Comparison of ENCODE assay signal across 8 cellular contexts in genomic region chr15:74099963-74100733, GRCh38. TPM values are rescaled to one million over a fixed set of nuclear protein-coding genes. Genes with fewer than 3 reads are reported as not detected.
DNase-seq lines count a peak whose midpoint lies in the region; ATAC-seq, FAIRE-seq and TF ChIP-seq lines count a peak whose summit lies in the region.
"Not testable (repeated sequence)": the region's sequence is repeated elsewhere in the genome, so short reads cannot be mapped to it uniquely, and the experiment has no call there.

No MANE protein-coding gene starts in this region.

- not testable (repeated sequence) for TF ChIP-seq CTCF in astrocyte (IDR thresholded peaks at IDR 0.05; ENCODE audit: insufficient read depth, low read depth, low read length); glutamatergic neuron (IDR thresholded peaks at IDR 0.05; ENCODE audit: partially characterized antibody, unreplicated experiment)

- H3K79me2 ChIP-seq in astrocyte (ENCODE audit: insufficient read depth, low read length) = not testable (repeated sequence)

- not testable (repeated sequence) for H3K4me1 ChIP-seq in BLaER1 treated with 17β-estradiol and CSF1 and Interleukin-3, amounts not matched to agents 10 nM and 100 nM; astrocyte (ENCODE audit: insufficient read depth, low read length); naive thymus-derived CD4-positive, alpha-beta T cell (ENCODE audit: control insufficient read depth in 2 of 2, insufficient read depth in 2 of 2, low read length in 2 of 2)

- DNase-seq in T-helper 9 cell = peak; percentile 38
- peak; percentile 77 for DNase-seq in astrocyte (ENCODE audit: low read depth)
- peak; percentile 91 for DNase-seq in glutamatergic neuron
- peak; percentile 15 to 85 (median 48) for DNase-seq in naive thymus-derived CD4-positive, alpha-beta T cell
- peak; percentile 72 to 75 (median 73) for DNase-seq in stimulated activated CD4-positive, alpha-beta T cell treated with anti-CD3 and anti-CD28 coated beads, TNF-alpha, amount 100 ng/mL, for 48 hours (ENCODE audit: low read depth in 3 of 3)

- not testable (repeated sequence) for H3K36me3 Mint-ChIP-seq in astrocyte (ENCODE audit: low read depth, unreplicated experiment); glutamatergic neuron (ENCODE audit: unreplicated experiment); naive thymus-derived CD4-positive, alpha-beta T cell

- not testable (repeated sequence) for H3K27me3 ChIP-seq in BLaER1 treated with 17β-estradiol and CSF1 and Interleukin-3, amounts not matched to agents 10 nM and 100 nM; astrocyte (ENCODE audit: insufficient read depth, low read length); naive thymus-derived CD4-positive, alpha-beta T cell (ENCODE audit: control insufficient read depth in 2 of 2, insufficient read depth in 2 of 2, low read length in 2 of 2)

- H3K36me3 ChIP-seq in BLaER1 treated with 17β-estradiol and CSF1 and Interleukin-3, amounts not matched to agents 10 nM and 100 nM; astrocyte (ENCODE audit: insufficient read depth, low read length); naive thymus-derived CD4-positive, alpha-beta T cell (ENCODE audit: control insufficient read depth in 2 of 3, insufficient read depth in 3 of 3, low read length in 3 of 3): not testable (repeated sequence)

- peak overlapping the region; percentile 32 to 59 (median 48); a peak in 14 of 20 replicates for H3K4me3 ChIP-seq in BLaER1 treated with 17β-estradiol and CSF1 and Interleukin-3, amounts not matched to agents 10 nM and 100 nM
- not testable (repeated sequence) for H3K4me3 ChIP-seq in astrocyte (ENCODE audit: insufficient read depth, low read depth, low read length); naive thymus-derived CD4-positive, alpha-beta T cell (ENCODE audit: low read length)

- CTCF ChIA-PET in naive thymus-derived CD4-positive, alpha-beta T cell (lab: Charles Lee) = not testable (repeated sequence)

- H3K9ac ChIP-seq in BLaER1 treated with 17β-estradiol and CSF1 and Interleukin-3, amounts not matched to agents 10 nM and 100 nM = peak overlapping the region in 9 of 11 experiments; percentile 31 to 60 (median 57); a peak in 10 of 22 replicates
- H3K9ac ChIP-seq in astrocyte (ENCODE audit: low read length) = peak overlapping the region; percentile 62

- not testable (repeated sequence) for H3K9me3 ChIP-seq in BLaER1 treated with 17β-estradiol and CSF1 and Interleukin-3, amounts not matched to agents 10 nM and 100 nM (replicated peaks in 1 of 11); astrocyte (ENCODE audit: insufficient read depth, low read depth, low read length); naive thymus-derived CD4-positive, alpha-beta T cell (ENCODE audit: control insufficient read depth in 2 of 3, low read length in 3 of 3)

- peak overlapping the region in 9 of 11 experiments; percentile 40 to 69 (median 60); a peak in 16 of 22 replicates for H3K27ac ChIP-seq in BLaER1 treated with 17β-estradiol and CSF1 and Interleukin-3, amounts not matched to agents 10 nM and 100 nM
- H3K27ac ChIP-seq in astrocyte (ENCODE audit: low read depth, low read length) = peak overlapping the region; percentile 38
- not testable (repeated sequence) for H3K27ac ChIP-seq in naive thymus-derived CD4-positive, alpha-beta T cell (ENCODE audit: low read depth, low read length)

- peak overlapping the region; percentile 87 for H2AFZ ChIP-seq in astrocyte (ENCODE audit: low read depth, low read length)

- H3K27ac Mint-ChIP-seq in astrocyte (ENCODE audit: unreplicated experiment) (peak overlapping the region; percentile 75), glutamatergic neuron (ENCODE audit: unreplicated experiment) (peak overlapping the region; percentile 89)
- peak overlapping the region in 8 of 9 donors; percentile 71 to 90 (median 83) for H3K27ac Mint-ChIP-seq in naive thymus-derived CD4-positive, alpha-beta T cell

- not testable (repeated sequence) for H3K27me3 Mint-ChIP-seq in astrocyte (ENCODE audit: low read depth, unreplicated experiment); glutamatergic neuron (ENCODE audit: unreplicated experiment); naive thymus-derived CD4-positive, alpha-beta T cell

- H3K4me3 Mint-ChIP-seq in astrocyte (ENCODE audit: unreplicated experiment) (peak overlapping the region; percentile 81), glutamatergic neuron (ENCODE audit: unreplicated experiment) (peak overlapping the region; percentile 92)
- peak overlapping the region; percentile 75 to 89 (median 86) for H3K4me3 Mint-ChIP-seq in naive thymus-derived CD4-positive, alpha-beta T cell

- peak overlapping the region in 9 of 11 experiments; percentile 33 to 60 (median 50); a peak in 10 of 22 replicates for H3K4me2 ChIP-seq in BLaER1 treated with 17β-estradiol and CSF1 and Interleukin-3, amounts not matched to agents 10 nM and 100 nM
- peak overlapping the region; percentile 79 for H3K4me2 ChIP-seq in astrocyte (ENCODE audit: low read length)

- POLR2A ChIA-PET in naive thymus-derived CD4-positive, alpha-beta T cell (lab: Charles Lee) = not testable (repeated sequence)

- not testable (repeated sequence) for FAIRE-seq in astrocyte (lab: Jason Lieb, UNC)

- H4K20me1 ChIP-seq in BLaER1 treated with 17β-estradiol and CSF1 and Interleukin-3, amounts not matched to agents 10 nM and 100 nM; astrocyte (ENCODE audit: insufficient read depth, low read length): not testable (repeated sequence)

- intact Hi-C loops in naive thymus-derived CD4-positive, alpha-beta T cell (cut with micrococcal nuclease) = not testable (repeated sequence)

- ATAC-seq in GM19455 (IDR thresholded peaks at IDR 0.05; ENCODE audit: unreplicated experiment) = peak; percentile 88
- peak; percentile 61 for ATAC-seq in HG03520 (IDR thresholded peaks at IDR 0.05; ENCODE audit: unreplicated experiment)
- ATAC-seq in naive thymus-derived CD4-positive, alpha-beta T cell = peak; percentile 65

- not testable (repeated sequence) for H3K4me1 Mint-ChIP-seq in astrocyte (ENCODE audit: low read depth, unreplicated experiment); glutamatergic neuron (ENCODE audit: low read depth, unreplicated experiment); naive thymus-derived CD4-positive, alpha-beta T cell

- H3K9me3 Mint-ChIP-seq in astrocyte (ENCODE audit: unreplicated experiment); glutamatergic neuron (ENCODE audit: unreplicated experiment); naive thymus-derived CD4-positive, alpha-beta T cell: not testable (repeated sequence)

RNA-seq across cellular contexts. Expression of gene GOLGA6A, which starts 17.8 kb away (rescaled TPM):
- total RNA-seq in astrocyte = 0.30 and 0.31 TPM in 2 replicates
- total RNA-seq in glutamatergic neuron (ENCODE audit: unreplicated experiment) = 0.83 TPM
- total RNA-seq in naive thymus-derived CD4-positive, alpha-beta T cell = under 1 TPM in 3 of 5 experiments, not detected in 2; 0.29 to 0.53 (median 0.32) TPM
- polyA plus RNA-seq in naive thymus-derived CD4-positive, alpha-beta T cell = under 1 TPM in 1 of 2 donors, not detected in 1; 0.14 TPM

RNA-seq across cellular contexts. Expression of gene ISLR2, which starts 30.2 kb away (rescaled TPM):
- 0.14 and 0.19 TPM in 2 replicates for total RNA-seq in astrocyte
- 21.1 TPM for total RNA-seq in glutamatergic neuron (ENCODE audit: unreplicated experiment)
- total RNA-seq in naive thymus-derived CD4-positive, alpha-beta T cell = not detected
- not detected for polyA plus RNA-seq in naive thymus-derived CD4-positive, alpha-beta T cell

Comparison
In these comparisons a context has a peak if more than half of its experiments do, and no peak if none do; other contexts are left out.
1. DNase-seq: peak in every context shown above with its lines; median percentile 91 in glutamatergic neuron; 77 in astrocyte; 73 in stimulated activated CD4-positive, alpha-beta T cell treated with anti-CD3 and anti-CD28 coated beads, TNF-alpha, amount 100 ng/mL, for 48 hours; 48 in naive thymus-derived CD4-positive, alpha-beta T cell; 38 in T-helper 9 cell.
2. RNA of gene ISLR2, which starts 30.2 kb away (total RNA-seq): 21.1 TPM in glutamatergic neuron (single experiment); 0.14 to 0.19 TPM in astrocyte and not detected in naive thymus-derived CD4-positive, alpha-beta T cell; every median in the first group is over 10 times any median in the second.
3. Peak in every context shown above with its lines, with median percentiles within 50 percentile points of each other: ATAC-seq, H3K27ac Mint-ChIP-seq and H3K4me3 Mint-ChIP-seq.